In the genomic region with DNA sequence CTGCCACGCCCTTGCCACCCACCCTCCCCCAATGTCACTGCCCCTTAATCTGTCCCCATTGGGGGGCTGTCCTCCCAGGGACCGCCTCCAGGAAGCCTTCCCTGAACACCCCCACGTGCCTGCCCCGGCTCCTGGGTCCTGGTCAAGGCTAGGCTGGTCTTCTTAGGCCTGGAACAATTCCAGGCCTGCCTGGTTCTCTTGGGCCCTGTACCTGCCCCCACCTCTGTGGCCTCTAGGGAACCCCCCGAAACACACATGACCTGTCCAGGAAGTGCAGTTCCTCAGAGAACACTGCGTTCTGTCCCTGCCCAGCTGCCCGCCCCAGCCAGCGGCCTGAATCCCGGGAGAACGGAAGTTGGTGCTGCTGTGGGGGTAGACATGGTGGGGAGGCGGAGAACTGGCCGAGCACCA, we compare ENCODE assay signal across 1 cellular context.
TF ChIP-seq lines count a peak whose summit lies in the region.

No MANE protein-coding gene starts in this region.

TF ChIP-seq in endothelial cell of umbilical vein, 7 proteins besides CTCF, POLR2A, EP300 and RAD21:
- peak; percentile 63 for TF ChIP-seq POLR2AphosphoS5 (IDR thresholded peaks at IDR 0.05; ENCODE audit: insufficient read depth, low read depth, low read length)
- TF ChIP-seq, protein P1, sequence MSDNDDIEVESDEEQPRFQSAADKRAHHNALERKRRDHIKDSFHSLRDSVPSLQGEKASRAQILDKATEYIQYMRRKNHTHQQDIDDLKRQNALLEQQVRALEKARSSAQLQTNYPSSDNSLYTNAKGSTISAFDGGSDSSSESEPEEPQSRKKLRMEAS (IDR thresholded peaks at IDR 0.05; ENCODE audit: insufficient read depth, insufficient read length): no peak
